ENCODE assay signal across 8 cellular contexts in genomic region chr7:1492221-1492620, GRCh38. TPM values are rescaled to one million over a fixed set of nuclear protein-coding genes. Genes with fewer than 3 reads are reported as not detected.
"Had no signal": no experiment of that assay in that cellular context is flagged by ENCODE, and none has a peak within 500 bp of the region (broad histone marks: within the 10 kb centered on the region; RNA-seq: fewer than 3 reads in every experiment).

No MANE protein-coding gene starts in this region.

- H3K9me3 Mint-ChIP-seq: H9, HFFc6, IgD-negative memory B cell had no signal

- H3K4me1 Mint-ChIP-seq: H9, IgD-negative memory B cell had no signal

- H3K9ac ChIP-seq: GM23248 had no signal

- H3K4me3 Mint-ChIP-seq: H9, HFFc6, IgD-negative memory B cell had no signal

- DNase-seq: GM23248, GOT3, H9, HFFc6 had no signal

- H3K4me3 ChIP-seq: GM23248 had no signal

- ATAC-seq: HCT116, HepG2 had no signal

- H3K27ac Mint-ChIP-seq: H9, HFFc6, IgD-negative memory B cell had no signal

- H3K27me3 Mint-ChIP-seq: IgD-negative memory B cell had no signal

- H2AFZ ChIP-seq: GM23248 had no signal

- H3K27ac ChIP-seq: GM23248, HL-60 had no signal

RNA-seq across cellular contexts. Expression of gene MICALL2, which starts 33.0 kb away (rescaled TPM):
- polyA plus RNA-seq: IgD-negative memory B cell had no signal
